1 cellular context compared by ENCODE assay signal in genomic region chr9:3200331-3200774, GRCh38.
A peak's percentile ranks its signal among the peaks of the same experiment; 100 is the strongest.
TF ChIP-seq lines count a peak whose summit lies in the region.

No MANE protein-coding gene starts in this region.

TF ChIP-seq in SK-N-SH, 30 proteins besides CTCF, POLR2A, EP300 and RAD21 (continued from another document):
- no peak for TF ChIP-seq ELF1 (IDR thresholded peaks at IDR 0.05)
- TF ChIP-seq MAX (IDR thresholded peaks at IDR 0.05; ENCODE audit: low read depth): no peak
- no peak for TF ChIP-seq REST (IDR thresholded peaks at IDR 0.05; ENCODE audit: low read depth, low read length)
- no peak for TF ChIP-seq FOXM1 (IDR thresholded peaks at IDR 0.05; ENCODE audit: low read depth)
- TF ChIP-seq FOSL2 (IDR thresholded peaks at IDR 0.05; ENCODE audit: borderline replicate concordance, low read depth): peak; percentile 4; the same call in 1 of the 2 replicates
- no peak for TF ChIP-seq TEAD4 (IDR thresholded peaks at IDR 0.05; ENCODE audit: borderline replicate concordance, insufficient read depth)
- TF ChIP-seq RFX5 (IDR thresholded peaks at IDR 0.05; ENCODE audit: low read length): no peak
- no peak for TF ChIP-seq RCOR1 (IDR thresholded peaks at IDR 0.05; ENCODE audit: low read length)
- peak; percentile 36; the same call in 1 of the 2 replicates for TF ChIP-seq USF1 (IDR thresholded peaks at IDR 0.05; ENCODE audit: borderline replicate concordance, low read depth)
- TF ChIP-seq SIN3A (IDR thresholded peaks at IDR 0.05; ENCODE audit: borderline replicate concordance, low read depth, low read length): no peak
- no peak for TF ChIP-seq CHD2 (IDR thresholded peaks at IDR 0.05; ENCODE audit: low read length, partially characterized antibody)
- TF ChIP-seq MEF2A (IDR thresholded peaks at IDR 0.05; ENCODE audit: borderline replicate concordance, low read depth): no peak
- TF ChIP-seq NFIC (IDR thresholded peaks at IDR 0.05; ENCODE audit: borderline replicate concordance): no peak
- TF ChIP-seq EZH2phosphoT487 (IDR thresholded peaks at IDR 0.05; ENCODE audit: borderline replicate concordance, low read depth): no peak
- no peak for TF ChIP-seq JUND (IDR thresholded peaks at IDR 0.05)
- TF ChIP-seq MXI1 (IDR thresholded peaks at IDR 0.05; ENCODE audit: low read depth, low read length): no peak
- no peak for TF ChIP-seq IRF3 (IDR thresholded peaks at IDR 0.05; ENCODE audit: low read depth, low read length)
- TF ChIP-seq GABPA (IDR thresholded peaks at IDR 0.05; ENCODE audit: low read depth): no peak
- TF ChIP-seq USF2 (IDR thresholded peaks at IDR 0.05; ENCODE audit: borderline replicate concordance, low read depth, low read length): no peak
- TF ChIP-seq SMC3 (IDR thresholded peaks at IDR 0.05; ENCODE audit: low read depth, low read length): no peak
- no peak for TF ChIP-seq NRF1 (IDR thresholded peaks at IDR 0.05; ENCODE audit: low read depth, low read length)
